Comparison of ENCODE assay signal across 8 cellular contexts in the genomic region with DNA sequence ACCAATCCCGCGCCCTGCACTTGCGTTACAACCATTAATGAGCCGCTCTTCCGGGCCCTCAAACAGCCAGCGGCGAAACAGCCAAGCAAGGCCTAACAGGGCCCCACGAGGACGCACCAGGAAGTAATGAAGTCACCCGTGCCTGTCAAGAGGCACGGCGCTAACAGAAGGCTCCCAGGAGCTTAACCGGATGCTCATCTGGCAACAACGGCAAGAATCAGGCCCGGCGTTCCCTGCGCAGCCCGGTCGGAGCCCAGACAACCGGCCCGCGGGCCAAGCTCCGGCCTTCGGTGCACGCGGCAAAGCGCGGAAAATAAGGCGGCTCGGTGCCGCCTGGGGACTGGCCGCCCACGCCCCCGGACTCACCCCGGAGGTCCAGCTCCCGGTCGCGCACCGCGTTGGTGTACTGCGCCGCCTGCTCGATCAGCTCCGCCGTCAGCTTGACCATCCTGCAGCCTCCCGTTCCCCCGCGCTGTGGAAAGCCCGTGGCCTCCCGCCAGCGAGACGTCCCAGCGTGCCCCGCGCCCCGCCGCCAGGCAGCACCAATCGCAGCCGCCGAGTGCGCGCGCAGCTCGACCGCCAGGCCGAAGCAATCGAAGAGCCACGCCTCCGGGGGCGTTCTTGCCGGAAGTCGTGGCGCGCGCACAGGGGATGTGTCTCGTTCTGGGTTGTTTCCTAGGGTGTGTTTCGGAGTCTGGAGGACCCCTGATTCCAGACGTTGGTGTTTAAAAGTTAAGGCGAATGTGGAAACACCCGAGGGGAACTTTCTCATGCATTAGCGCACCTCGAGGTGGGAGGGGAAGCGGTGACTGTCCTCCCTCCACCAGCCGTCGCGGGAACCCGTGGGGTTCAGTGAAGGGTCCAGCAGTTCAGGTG. TPM values are rescaled to one million over a fixed set of nuclear protein-coding genes. Genes with fewer than 3 reads are reported as not detected.
DNase-seq lines count a peak whose midpoint lies in the region; ATAC-seq and TF ChIP-seq lines count a peak whose summit lies in the region.

TSS of gene SNRPA1 (minus strand) at position 518 of the 876 bp plus-strand sequence. CDS start at position 448, 70 bp downstream.

- DNase-seq in NCI-H1105 treated with DMSO at 0.1 percent for 48 hours (lab: John Stamatoyannopoulos, UW) (peak; percentile 95), SKM-1 treated with dmso at 0.1 percent for 144 hours (lab: John Stamatoyannopoulos, UW; ENCODE audit: unreplicated experiment) (peak; percentile 88), glutamatergic neuron (peak; percentile 98), osteocyte (ENCODE audit: extremely low spot score, unreplicated experiment) (peak; percentile 99), thoracic aorta (ENCODE audit: low spot score) (peak; percentile 94)

- H3K4me1 ChIP-seq in thoracic aorta (ENCODE audit: control insufficient read depth in 1 of 2, low read depth in 2 of 2) = peaks cover 15 to 24% of the 10 kb centered on the region in 2 donors

- H3K9me3 Mint-ChIP-seq in activated naive CD8-positive, alpha-beta T cell (ENCODE audit: low read depth) = no peaks in the 10 kb centered on the region
- no peaks in the 10 kb centered on the region for H3K9me3 Mint-ChIP-seq in glutamatergic neuron (ENCODE audit: unreplicated experiment)
- H3K9me3 Mint-ChIP-seq in osteocyte (ENCODE audit: unreplicated experiment) = no peaks in the 10 kb centered on the region

- ATAC-seq in HG02642 (IDR thresholded peaks at IDR 0.05; ENCODE audit: poor library complexity, unreplicated experiment) (peak; percentile 84), thoracic aorta (ENCODE audit: insufficient number of reproducible peaks, low FRiP score, low read depth) (peak; percentile 80)

- peak within 1 kb of the TSS; percentile 83 to 94 for H3K27ac ChIP-seq in thoracic aorta

- peak within 1 kb of the TSS; percentile 98 for H3K4me3 Mint-ChIP-seq in activated naive CD8-positive, alpha-beta T cell
- H3K4me3 Mint-ChIP-seq in glutamatergic neuron (ENCODE audit: unreplicated experiment) (peak within 1 kb of the TSS; percentile 93), osteocyte (ENCODE audit: unreplicated experiment) (peak within 1 kb of the TSS; percentile 92)

- H3K4me1 Mint-ChIP-seq in activated naive CD8-positive, alpha-beta T cell (ENCODE audit: low read depth) = peaks cover 46% of the 10 kb centered on the region
- peaks cover 12% of the 10 kb centered on the region for H3K4me1 Mint-ChIP-seq in glutamatergic neuron (ENCODE audit: low read depth, unreplicated experiment)
- peaks cover 51% of the 10 kb centered on the region for H3K4me1 Mint-ChIP-seq in osteocyte (ENCODE audit: unreplicated experiment)

- TF ChIP-seq CTCF in glutamatergic neuron (IDR thresholded peaks at IDR 0.05; ENCODE audit: partially characterized antibody, unreplicated experiment) (no peak), osteocyte (IDR thresholded peaks at IDR 0.05) (no peak), thoracic aorta (IDR thresholded peaks at IDR 0.05) (no peak)

- H3K27me3 Mint-ChIP-seq in activated naive CD8-positive, alpha-beta T cell = no peaks in the 10 kb centered on the region
- H3K27me3 Mint-ChIP-seq in glutamatergic neuron (ENCODE audit: unreplicated experiment) (peaks cover 4% of the 10 kb centered on the region), osteocyte (ENCODE audit: unreplicated experiment) (no peaks in the 10 kb centered on the region)

- peak within 1 kb of the TSS; percentile 97 for H3K27ac Mint-ChIP-seq in activated naive CD8-positive, alpha-beta T cell
- H3K27ac Mint-ChIP-seq in glutamatergic neuron (ENCODE audit: unreplicated experiment) (peak within 1 kb of the TSS; percentile 98), osteocyte (ENCODE audit: unreplicated experiment) (peak within 1 kb of the TSS; percentile 94)

- TF ChIP-seq POLR2A in GM10847 (IDR thresholded peaks at IDR 0.05; ENCODE audit: extremely low read depth, insufficient read length) = peak; percentile 84

- no peaks in the 10 kb centered on the region for H3K9me3 ChIP-seq in thoracic aorta

- H3K4me3 ChIP-seq in thoracic aorta = peak within 1 kb of the TSS; percentile 92

- peaks cover 6% of the 10 kb centered on the region for H3K36me3 Mint-ChIP-seq in activated naive CD8-positive, alpha-beta T cell
- H3K36me3 Mint-ChIP-seq in glutamatergic neuron (ENCODE audit: unreplicated experiment) (no peaks in the 10 kb centered on the region), osteocyte (ENCODE audit: unreplicated experiment) (peaks cover under 1% of the 10 kb centered on the region)

- H3K27me3 ChIP-seq in thoracic aorta (replicated peaks; ENCODE audit: insufficient read depth) = no peaks in the 10 kb centered on the region

- no peaks in the 10 kb centered on the region for H3K36me3 ChIP-seq in thoracic aorta

RNA-seq across cellular contexts. Expression of gene SNRPA1, which starts in this region (rescaled TPM):
- total RNA-seq in glutamatergic neuron (ENCODE audit: unreplicated experiment) (73.5 TPM), osteocyte (34.6 and 39.9 TPM in 2 replicates), thoracic aorta (10 to 100 TPM; 31.0 to 60.0 TPM)

Comparison
In these comparisons a context has a peak if more than half of its experiments do, and no peak if none do; other contexts are left out.
1. Peak in every context shown above with its lines: DNase-seq, ATAC-seq, H3K4me3 ChIP-seq and H3K27ac ChIP-seq.